In genomic region chrX:68936608-68937007, GRCh38 we compare ENCODE assay signal across 11 cellular contexts.
DNase-seq lines count a peak whose midpoint lies in the region; ATAC-seq and TF ChIP-seq lines count a peak whose summit lies in the region.
"Had no signal": no experiment of that assay in that cellular context is flagged by ENCODE, and none has a peak within 500 bp of the region (broad histone marks: within the 10 kb centered on the region; RNA-seq: fewer than 3 reads in every experiment).

No MANE protein-coding gene starts in this region.

- no peak for TF ChIP-seq POLR2A in transverse colon (IDR thresholded peaks at IDR 0.05)

- intact Hi-C loops in left lung (cut with DNase I), result loop anchor here in 1 of 2 donors (10.0 kb wide), 1 partner anchor 58 kb away; no protein-coding TSS in a partner anchor
- intact Hi-C loops in transverse colon (cut with DNase I; ENCODE audit: low total_unique reads), result no loop called here
- intact Hi-C loops in OCI-LY7 (cut with micrococcal nuclease; ENCODE audit: unreplicated experiment), result no loop called here

- no peak overlapping the region for H3K4me2 ChIP-seq in OCI-LY7 (ENCODE audit: low read length)

- H3K4me1 ChIP-seq in left lung (no peaks in the 10 kb centered on the region), transverse colon (peaks cover 0 to 2% (median 0%) of the 10 kb centered on the region in 4 donors), OCI-LY7 (ENCODE audit: insufficient read depth, low read length, poor library complexity, severe bottlenecking) (no peaks in the 10 kb centered on the region)

- BruUV-seq in OCI-LY7 (replicated peaks; lab: Mats Ljungman, UMichigan), result no TSS peak

- POLR2A ChIA-PET in OCI-LY7 (lab: Charles Lee), result no interaction called here

- TF ChIP-seq CTCF in HFFc6 (IDR thresholded peaks at IDR 0.05), result no peak
- TF ChIP-seq CTCF in brain microvascular endothelial cell (IDR thresholded peaks at IDR 0.05; ENCODE audit: low read depth, low read length, missing control alignments), result no peak
- no peak for TF ChIP-seq CTCF in left lung (IDR thresholded peaks at IDR 0.05)
- no peak for TF ChIP-seq CTCF in transverse colon (IDR thresholded peaks at IDR 0.05)
- TF ChIP-seq CTCF in OCI-LY7 (conservative IDR thresholded peaks at IDR 0.05; ENCODE audit: low read length), result no peak

- ATAC-seq in left lung, result peak; percentile 57
- ATAC-seq: activated CD8-positive, alpha-beta T cell treated with anti-CD3 and anti-CD28 coated beads, Interleukin-2, amount 10 ng/mL, durations not matched to agents 7 days and 5 days had no signal

- H2AFZ ChIP-seq in OCI-LY7 (ENCODE audit: low read length), result no peak overlapping the region

- H3K27ac ChIP-seq in brain microvascular endothelial cell (no peak overlapping the region), left lung (peak overlapping the region in 1 of 2 donors; percentile 23), transverse colon (no peak overlapping the region), OCI-LY7 (ENCODE audit: low read depth, low read length, poor library complexity, severe bottlenecking) (no peak overlapping the region)
- H3K27ac ChIP-seq: SK-N-MC had no signal

- CTCF ChIA-PET in OCI-LY7 (lab: Charles Lee; ENCODE audit: unreplicated experiment), result no interaction called here

- in situ Hi-C loops in brain microvascular endothelial cell (cut with HindIII; ENCODE audit: low pct_ligation_motif_present, low sequenced_read_pairs), result no loop called here
- in situ Hi-C loops in transverse colon (cut with MboI; ENCODE audit: low pct_ligation_motif_present in 1 of 4, low pct_unique_long_range_greater_than_20kb in 1 of 4, low sequenced_read_pairs in 3 of 4), result no loop called here

- H3K4me3 ChIP-seq in brain microvascular endothelial cell (ENCODE audit: low read depth, low read length), result no peak overlapping the region
- H3K4me3 ChIP-seq in left lung, result no peak overlapping the region
- H3K4me3 ChIP-seq in transverse colon, result no peak overlapping the region
- H3K4me3 ChIP-seq in OCI-LY7 (ENCODE audit: low read depth, low read length, poor library complexity, severe bottlenecking), result no peak overlapping the region
- H3K4me3 ChIP-seq: SK-N-MC had no signal

- H3K36me3 ChIP-seq in brain microvascular endothelial cell (replicated peaks), result no peaks in the 10 kb centered on the region
- no peaks in the 10 kb centered on the region for H3K36me3 ChIP-seq in left lung
- H3K36me3 ChIP-seq in transverse colon, result no peaks in the 10 kb centered on the region
- no peaks in the 10 kb centered on the region for H3K36me3 ChIP-seq in OCI-LY7 (ENCODE audit: insufficient read depth, low read length)

- H3K9me3 ChIP-seq in left lung (no peaks in the 10 kb centered on the region), transverse colon (no peaks in the 10 kb centered on the region), OCI-LY7 (ENCODE audit: low read length) (no peaks in the 10 kb centered on the region)

- H3K4me3 Mint-ChIP-seq in HFFc6, result no peak overlapping the region
- H3K4me3 Mint-ChIP-seq: activated CD8-positive, alpha-beta T cell treated with anti-CD3 and anti-CD28 coated beads, Interleukin-2, amount 10 ng/mL, durations not matched to agents 7 days and 5 days had no signal

- H3K9me3 Mint-ChIP-seq in HFFc6, result no peaks in the 10 kb centered on the region

- H3K27ac Mint-ChIP-seq in HFFc6, result peak overlapping the region; percentile 68
- H3K27ac Mint-ChIP-seq: activated CD8-positive, alpha-beta T cell treated with anti-CD3 and anti-CD28 coated beads, Interleukin-2, amount 10 ng/mL, durations not matched to agents 7 days and 5 days had no signal

- peaks cover 3% of the 10 kb centered on the region; the same call in 1 of the 2 replicates for H3K27me3 Mint-ChIP-seq in HFFc6 (ENCODE audit: insufficient read depth)

- H3K79me2 ChIP-seq in OCI-LY7 (ENCODE audit: insufficient read depth, low read depth, low read length), result no peaks in the 10 kb centered on the region

- H4K20me1 ChIP-seq in OCI-LY7 (ENCODE audit: insufficient read depth, low read length), result no peaks in the 10 kb centered on the region

- DNase-seq in HFFc6, result peak; percentile 81
- DNase-seq in brain microvascular endothelial cell, result peak; percentile 86
- DNase-seq in left lung, result no peak
- DNase-seq in transverse colon, result peak; percentile 6
- DNase-seq in activated T-cell treated with anti-CD3 and anti-CD28 coated beads, Interleukin-2, amount 50 U/mL, for 1 hour, result no peak
- no peak for DNase-seq in NCI-H524 treated with DMSO at 0.1 percent for 48 hours (lab: John Stamatoyannopoulos, UW)
- DNase-seq in OCI-LY7 (ENCODE audit: low spot score), result no peak
- DNase-seq: activated CD8-positive, alpha-beta T cell treated with anti-CD3 and anti-CD28 coated beads, Interleukin-2, amount 10 ng/mL, durations not matched to agents 7 days and 5 days; NCI-H345; stimulated activated CD4-positive, alpha-beta T cell treated with anti-CD3 and anti-CD28 coated beads, Interleukin-1b, Interleukin-23, amount 100 ng/mL, for 48 hours had no signal

- no peak for TF ChIP-seq EP300 in transverse colon (IDR thresholded peaks at IDR 0.05; ENCODE audit: low read depth)

- no peaks in the 10 kb centered on the region for H3K4me1 Mint-ChIP-seq in HFFc6 (ENCODE audit: low read depth)

- H3K9me2 ChIP-seq in OCI-LY7 (ENCODE audit: insufficient read depth, low read length), result no peaks in the 10 kb centered on the region

- H3K36me3 Mint-ChIP-seq in HFFc6 (ENCODE audit: low read depth), result no peaks in the 10 kb centered on the region

- H3K27me3 ChIP-seq in brain microvascular endothelial cell (replicated peaks) (no peaks in the 10 kb centered on the region), left lung (no peaks in the 10 kb centered on the region), transverse colon (no peaks in the 10 kb centered on the region)

Comparison
In these comparisons a context has a peak if more than half of its experiments do, and no peak if none do; other contexts are left out.
1. DNase-seq: peak in HFFc6 (single experiment), brain microvascular endothelial cell (single experiment) and transverse colon (single experiment); none in left lung (0 of 2), activated T-cell treated with anti-CD3 and anti-CD28 coated beads, Interleukin-2, amount 50 U/mL, for 1 hour (single experiment), NCI-H524 treated with DMSO at 0.1 percent for 48 hours (single experiment) and OCI-LY7 (single experiment).